ENCODE assay signal across 10 cellular contexts in the genomic region with DNA sequence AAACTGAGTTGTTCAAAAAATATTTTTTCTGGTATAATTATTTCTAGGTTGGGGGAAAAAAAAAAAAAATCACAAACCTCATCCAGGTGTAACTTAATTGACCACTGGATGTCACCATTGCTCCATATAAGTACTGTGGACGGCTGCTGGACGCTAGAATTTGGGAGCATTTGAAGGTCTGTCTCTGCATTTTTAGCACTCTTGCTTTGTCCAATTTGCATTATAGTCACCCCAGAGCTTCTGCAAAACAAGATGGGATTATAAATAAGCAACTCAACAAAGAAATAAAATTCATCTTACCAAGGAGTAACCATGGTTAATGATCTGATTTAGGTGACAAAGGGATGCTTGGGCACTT.
DNase-seq lines count a peak whose midpoint lies in the region; ATAC-seq, FAIRE-seq and TF ChIP-seq lines count a peak whose summit lies in the region.
"Had no signal": no experiment of that assay in that cellular context is flagged by ENCODE, and none has a peak within 500 bp of the region (broad histone marks: within the 10 kb centered on the region; RNA-seq: fewer than 3 reads in every experiment).

No MANE protein-coding gene starts in this region.

- H2AFZ ChIP-seq in mammary epithelial cell (ENCODE audit: low read depth, low read length) = no peak overlapping the region

- peaks cover 6% of the 10 kb centered on the region for H3K4me1 Mint-ChIP-seq in nephron
- no peaks in the 10 kb centered on the region for H3K4me1 Mint-ChIP-seq in T-cell
- H3K4me1 Mint-ChIP-seq: IgD-negative memory B cell; stimulated activated naive B cell treated with anti-CD40 and anti-IgM and Interleukin-4, amounts not matched to agents 10 μg/mL and 1 μg/mL and 100 μg/mL, for 72 hours had no signal

- H3K36me3 Mint-ChIP-seq in nephron (ENCODE audit: low read depth) = no peaks in the 10 kb centered on the region
- no peaks in the 10 kb centered on the region for H3K36me3 Mint-ChIP-seq in T-cell
- H3K36me3 Mint-ChIP-seq: IgD-negative memory B cell; stimulated activated naive B cell treated with anti-CD40 and anti-IgM and Interleukin-4, amounts not matched to agents 10 μg/mL and 1 μg/mL and 100 μg/mL, for 72 hours had no signal

- POLR2A ChIA-PET in T-cell (lab: Charles Lee) = no interaction called here

- no peak overlapping the region for H3K9ac ChIP-seq in mammary epithelial cell (ENCODE audit: insufficient read depth, low read length)

- dilution Hi-C loops in mammary epithelial cell (cut with HindIII; ENCODE audit: low sequenced_read_pairs) = no loop called here

- H4K20me1 ChIP-seq in mammary epithelial cell (ENCODE audit: insufficient read depth, low read length) = no peaks in the 10 kb centered on the region

- H3K27me3 Mint-ChIP-seq in nephron (ENCODE audit: low read depth) (peaks cover 4% of the 10 kb centered on the region), T-cell (peaks cover 4 to 6% of the 10 kb centered on the region in 2 donors)

- peak; percentile 97 for FAIRE-seq in G401.6 (lab: Jason Lieb, UNC)

- H3K4me3 Mint-ChIP-seq in nephron (no peak overlapping the region), T-cell (no peak overlapping the region)
- H3K4me3 Mint-ChIP-seq: IgD-negative memory B cell; stimulated activated naive B cell treated with anti-CD40 and anti-IgM and Interleukin-4, amounts not matched to agents 10 μg/mL and 1 μg/mL and 100 μg/mL, for 72 hours had no signal

- ATAC-seq in HG02981 (IDR thresholded peaks at IDR 0.05; ENCODE audit: unreplicated experiment) (no peak), T-cell (replicated peaks in 1 of 4) (no peak)
- ATAC-seq: stimulated activated naive B cell treated with anti-CD40 and anti-IgM and Interleukin-4, amounts not matched to agents 10 μg/mL and 1 μg/mL and 100 μg/mL, for 72 hours had no signal

- CTCF ChIA-PET in mammary epithelial cell (lab: Charles Lee; ENCODE audit: low non-redundant PET) (interaction anchor here (0.6 to 1.0 kb wide), 5 partner anchors 182 to 1417 kb away, joined by 3 to 15 read pairs (median 9); no protein-coding TSS in a partner anchor), T-cell (lab: Charles Lee) (interaction anchor here in 1 of 2 donors (0.9 kb wide), 1 partner anchor 188 kb away, joined by 4 read pairs; no protein-coding TSS in a partner anchor)

- no peaks in the 10 kb centered on the region for H3K36me3 ChIP-seq in mammary epithelial cell (ENCODE audit: insufficient read depth, low read length)

- H3K79me2 ChIP-seq in mammary epithelial cell (ENCODE audit: insufficient read depth, low read length) = no peaks in the 10 kb centered on the region

- no peak overlapping the region for H3K4me2 ChIP-seq in mammary epithelial cell (ENCODE audit: insufficient read depth, low read depth, low read length)

- H3K27ac Mint-ChIP-seq in nephron (peak overlapping the region in 1 of 3 experiments; percentile 15), T-cell (no peak overlapping the region)
- H3K27ac Mint-ChIP-seq: IgD-negative memory B cell; stimulated activated naive B cell treated with anti-CD40 and anti-IgM and Interleukin-4, amounts not matched to agents 10 μg/mL and 1 μg/mL and 100 μg/mL, for 72 hours had no signal

- no peaks in the 10 kb centered on the region for H3K9me3 ChIP-seq in mammary epithelial cell (replicated peaks; ENCODE audit: insufficient read depth, low read length)

- no peaks in the 10 kb centered on the region for H3K27me3 ChIP-seq in mammary epithelial cell (ENCODE audit: insufficient read depth, low read length)

- no peak overlapping the region for H3K27ac ChIP-seq in mammary epithelial cell (ENCODE audit: insufficient read depth, low read depth, low read length)

- BruUV-seq in mammary epithelial cell (replicated peaks; lab: Mats Ljungman, UMichigan) = no TSS peak

- peaks cover 4% of the 10 kb centered on the region for H3K4me1 ChIP-seq in mammary epithelial cell (ENCODE audit: insufficient read depth, low read length)

- DNase-seq in NCI-H1105 (lab: John Stamatoyannopoulos, UW) (peak; percentile 22), mammary epithelial cell (peak; percentile 38), T-cell (no peak), mesenteric fat pad (ENCODE audit: low spot score) (no peak)
- no peak for DNase-seq in effector CD8-positive, alpha-beta T cell (lab: John Stamatoyannopoulos, UW)
- DNase-seq: stimulated activated naive B cell treated with anti-CD40 and anti-IgM and Interleukin-4, amounts not matched to agents 10 μg/mL and 1 μg/mL and 100 μg/mL, for 72 hours had no signal

- in situ Hi-C loops in mammary epithelial cell (cut with MboI; ENCODE audit: low sequenced_read_pairs in 2 of 2) = loop anchor here (5.0 to 25.0 kb wide), 3 partner anchors 188 to 1343 kb away; no protein-coding TSS in a partner anchor

- intact Hi-C loops in mammary epithelial cell (cut with micrococcal nuclease) = loop anchor here (1.0 to 10.0 kb wide), 7 partner anchors 57 to 1289 kb away; no protein-coding TSS in a partner anchor

- H3K9me3 Mint-ChIP-seq in nephron = no peaks in the 10 kb centered on the region
- no peaks in the 10 kb centered on the region for H3K9me3 Mint-ChIP-seq in T-cell
- H3K9me3 Mint-ChIP-seq: IgD-negative memory B cell; stimulated activated naive B cell treated with anti-CD40 and anti-IgM and Interleukin-4, amounts not matched to agents 10 μg/mL and 1 μg/mL and 100 μg/mL, for 72 hours had no signal

- WGBS in mammary epithelial cell (ENCODE audit: low coverage, missing lambda C conversion rate) = 0% methylated on average over 2 of the region's 2 CpGs

- TF ChIP-seq CTCF in mammary epithelial cell (conservative IDR thresholded peaks at IDR 0.05 in 1 of 2, IDR thresholded peaks at IDR 0.05 in 1 of 2; ENCODE audit: extremely low read depth in 1 of 2, insufficient read depth in 1 of 2, low read depth in 1 of 2, low read length in 2 of 2) = peak; percentile 51 to 56
- TF ChIP-seq CTCF in nephron (IDR thresholded peaks at IDR 0.05; ENCODE audit: unreplicated experiment in 3 of 3) = peak; percentile 58 to 81 (median 60)

- H3K4me3 ChIP-seq in mammary epithelial cell (replicated peaks in 1 of 3; ENCODE audit: insufficient read depth in 1 of 3, low read depth in 2 of 3, low read length in 3 of 3) = no peak overlapping the region

Comparison
In these comparisons a context has a peak if more than half of its experiments do, and no peak if none do; other contexts are left out.
1. DNase-seq: peak in NCI-H1105 (single experiment) and mammary epithelial cell (single experiment); none in effector CD8-positive, alpha-beta T cell (single experiment), T-cell (0 of 34) and mesenteric fat pad (single experiment).